14 cellular contexts compared by ENCODE assay signal in the genomic region with DNA sequence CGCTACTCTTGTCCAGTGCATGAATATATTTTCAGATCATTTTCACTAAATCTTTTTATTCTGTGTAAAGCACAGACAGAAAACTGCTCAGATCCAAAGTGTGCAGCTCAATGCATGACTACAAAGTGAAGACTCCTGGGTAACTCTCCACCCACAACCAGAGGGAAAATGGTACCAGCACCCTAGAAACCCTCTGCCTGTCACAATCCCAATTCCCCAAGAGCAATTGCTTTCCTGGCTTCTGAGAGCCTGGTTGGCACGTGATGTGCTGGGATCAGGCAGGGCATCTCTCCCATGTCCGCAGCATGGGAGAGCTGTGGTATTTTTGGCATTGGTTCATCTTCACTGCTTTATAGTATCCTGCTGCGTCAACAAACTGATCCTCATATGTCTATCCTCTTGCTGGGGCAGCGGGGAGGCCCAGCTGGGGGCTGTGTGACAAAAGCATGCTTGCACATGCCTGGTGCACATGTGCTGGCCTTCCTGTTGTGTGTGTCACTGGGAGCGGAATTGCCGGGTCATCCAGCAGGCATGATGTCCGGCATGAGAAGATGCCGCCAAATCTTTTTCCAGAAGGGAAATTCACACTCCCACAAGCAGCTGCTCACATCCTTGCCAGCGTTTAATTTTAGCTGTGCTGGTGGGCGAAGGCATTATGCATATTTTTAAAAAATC.
"Had no signal": no experiment of that assay in that cellular context is flagged by ENCODE, and none has a peak within 500 bp of the region (broad histone marks: within the 10 kb centered on the region; RNA-seq: fewer than 3 reads in every experiment).

No MANE protein-coding gene starts in this region.

- H3K4me3 Mint-ChIP-seq: activated B cell treated with CpG ODN at 0.5 μM for 24 hours; activated CD4-positive, alpha-beta T cell treated with anti-CD3 and anti-CD28 coated beads, Interleukin-2, amount 10 ng/mL, durations not matched to agents 7 days and 5 days; activated naive CD8-positive, alpha-beta T cell treated with anti-CD3 and anti-CD28 coated beads, Interleukin-2, amount 10 ng/mL, durations not matched to agents 7 days and 5 days; activated T-helper 1 cell treated with anti-CD3 and anti-CD28 coated beads, Interleukin-12 subunit alpha, Interleukin-12 subunit beta, Interleukin-2, Interleukin-4 antibody, amounts not matched to agents 30 ng/mL and 10 ng/mL and 1 ng/mL, durations not matched to agents 14 hours and 24 hours and 36 hours; neural crest cell had no signal

- H3K36me3 ChIP-seq: ovary, tibial nerve had no signal

- H3K36me3 Mint-ChIP-seq: activated naive CD8-positive, alpha-beta T cell treated with anti-CD3 and anti-CD28 coated beads, Interleukin-2, amount 10 ng/mL, durations not matched to agents 7 days and 5 days had no signal

- H3K4me1 Mint-ChIP-seq: activated B cell treated with CpG ODN at 0.5 μM for 24 hours; activated CD4-positive, alpha-beta T cell treated with anti-CD3 and anti-CD28 coated beads, Interleukin-2, amount 10 ng/mL, durations not matched to agents 7 days and 5 days; activated naive CD8-positive, alpha-beta T cell treated with anti-CD3 and anti-CD28 coated beads, Interleukin-2, amount 10 ng/mL, durations not matched to agents 7 days and 5 days; neural crest cell had no signal

- H3K27ac ChIP-seq: hepatocyte, ovary, tibial nerve had no signal

- H3K27me3 ChIP-seq: hepatocyte, ovary had no signal

- H3K9me3 Mint-ChIP-seq: activated B cell treated with CpG ODN at 0.5 μM for 24 hours; activated naive CD8-positive, alpha-beta T cell treated with anti-CD3 and anti-CD28 coated beads, Interleukin-2, amount 10 ng/mL, durations not matched to agents 7 days and 5 days had no signal

- DNase-seq: activated B cell treated with CpG ODN at 0.5 μM for 24 hours; activated CD4-positive, alpha-beta T cell treated with anti-CD3 and anti-CD28 coated beads, Interleukin-2, amount 10 ng/mL, durations not matched to agents 7 days and 5 days; activated naive CD4-positive, alpha-beta T cell; activated naive CD8-positive, alpha-beta T cell treated with anti-CD3 and anti-CD28 coated beads, Interleukin-2, amount 10 ng/mL, durations not matched to agents 7 days and 5 days; mesendoderm; stimulated activated CD4-positive, alpha-beta T cell treated with anti-CD3 and anti-CD28 coated beads, Interleukin-15, amount 100 ng/mL, for 24 hours; stimulated activated CD4-positive, alpha-beta T cell treated with anti-CD3 and anti-CD28 coated beads, Interleukin-4, amount 100 ng/mL, for 1 hour; stimulated activated naive CD4-positive, alpha-beta T cell; SW 1271 had no signal

- H3K27me3 Mint-ChIP-seq: activated CD4-positive, alpha-beta T cell treated with anti-CD3 and anti-CD28 coated beads, Interleukin-2, amount 10 ng/mL, durations not matched to agents 7 days and 5 days had no signal

- H3K4me1 ChIP-seq: tibial nerve had no signal

- H3K4me3 ChIP-seq: hepatocyte, ovary, tibial nerve had no signal

- H3K27ac Mint-ChIP-seq: activated B cell treated with CpG ODN at 0.5 μM for 24 hours; activated CD4-positive, alpha-beta T cell treated with anti-CD3 and anti-CD28 coated beads, Interleukin-2, amount 10 ng/mL, durations not matched to agents 7 days and 5 days; activated naive CD8-positive, alpha-beta T cell treated with anti-CD3 and anti-CD28 coated beads, Interleukin-2, amount 10 ng/mL, durations not matched to agents 7 days and 5 days; activated T-helper 1 cell treated with anti-CD3 and anti-CD28 coated beads, Interleukin-12 subunit alpha, Interleukin-12 subunit beta, Interleukin-2, Interleukin-4 antibody, amounts not matched to agents 30 ng/mL and 10 ng/mL and 1 ng/mL, durations not matched to agents 14 hours and 24 hours and 36 hours had no signal

- H3K9me3 ChIP-seq: ovary, tibial nerve had no signal
